Comparison of ENCODE assay signal across 1 cellular context in the genomic region with DNA sequence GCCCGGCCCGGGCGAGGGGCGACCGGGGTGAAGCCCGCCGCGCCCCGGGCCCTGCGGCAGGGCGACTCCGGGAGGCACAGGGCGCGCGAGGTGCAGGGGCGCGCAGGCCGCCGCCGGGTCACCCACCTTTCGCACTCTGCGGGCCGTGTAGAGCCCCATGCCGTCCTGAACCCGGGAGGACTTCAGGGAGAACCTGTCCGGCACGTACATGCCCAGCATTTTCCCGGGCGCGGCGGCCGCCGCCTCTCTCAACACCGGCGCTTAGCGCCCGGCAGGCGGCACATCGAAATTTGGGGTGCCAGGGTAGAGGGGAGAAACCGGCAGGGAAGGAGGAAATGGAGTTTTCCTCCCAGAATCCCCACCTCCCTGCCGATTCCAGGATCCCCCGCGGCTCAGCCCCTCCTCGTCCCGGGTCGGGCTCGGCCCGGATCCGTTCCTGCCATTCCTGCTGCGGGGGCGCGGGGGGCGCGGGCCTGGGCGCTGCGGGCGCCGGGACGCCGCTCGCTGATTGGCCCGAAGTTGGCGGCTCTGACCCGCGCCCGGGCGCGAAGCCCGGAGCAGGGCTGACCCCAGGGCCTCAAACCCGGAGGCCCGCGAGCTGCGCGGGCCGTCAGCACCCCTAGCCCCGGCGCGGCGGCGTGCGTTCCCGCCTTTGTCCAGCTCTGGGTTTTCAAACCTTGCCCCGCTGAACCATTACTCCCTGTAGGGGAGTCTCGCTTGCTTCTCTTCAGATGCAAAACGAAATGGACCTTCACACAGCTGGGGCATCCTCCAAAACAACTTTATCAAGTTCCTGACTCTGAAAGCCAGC.
TF ChIP-seq lines count a peak whose summit lies in the region.

A gene (minus strand): TSS at position 337 of the 811 bp plus-strand sequence. CDS start 118 bp downstream, at position 219.

TF ChIP-seq in HEK293, 187 proteins besides CTCF, POLR2A, EP300 and RAD21 (continued from another document):
- TF ChIP-seq, protein P1, sequence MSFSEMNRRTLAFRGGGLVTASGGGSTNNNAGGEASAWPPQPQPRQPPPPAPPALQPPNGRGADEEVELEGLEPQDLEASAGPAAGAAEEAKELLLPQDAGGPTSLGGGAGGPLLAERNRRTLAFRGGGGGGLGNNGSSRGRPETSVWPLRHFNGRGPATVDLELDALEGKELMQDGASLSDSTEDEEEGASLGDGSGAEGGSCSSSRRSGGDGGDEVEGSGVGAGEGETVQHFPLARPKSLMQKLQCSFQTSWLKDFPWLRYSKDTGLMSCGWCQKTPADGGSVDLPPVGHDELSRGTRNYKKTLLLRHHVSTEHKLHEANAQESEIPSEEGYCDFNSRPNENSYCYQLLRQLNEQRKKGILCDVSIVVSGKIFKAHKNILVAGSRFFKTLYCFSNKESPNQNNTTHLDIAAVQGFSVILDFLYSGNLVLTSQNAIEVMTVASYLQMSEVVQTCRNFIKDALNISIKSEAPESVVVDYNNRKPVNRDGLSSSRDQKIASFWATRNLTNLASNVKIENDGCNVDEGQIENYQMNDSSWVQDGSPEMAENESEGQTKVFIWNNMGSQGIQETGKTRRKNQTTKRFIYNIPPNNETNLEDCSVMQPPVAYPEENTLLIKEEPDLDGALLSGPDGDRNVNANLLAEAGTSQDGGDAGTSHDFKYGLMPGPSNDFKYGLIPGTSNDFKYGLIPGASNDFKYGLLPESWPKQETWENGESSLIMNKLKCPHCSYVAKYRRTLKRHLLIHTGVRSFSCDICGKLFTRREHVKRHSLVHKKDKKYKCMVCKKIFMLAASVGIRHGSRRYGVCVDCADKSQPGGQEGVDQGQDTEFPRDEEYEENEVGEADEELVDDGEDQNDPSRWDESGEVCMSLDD (tag by site-specific recombination; IDR thresholded peaks at IDR 0.05), result peak; percentile 85; the same call in 1 of the 2 replicates
- TF ChIP-seq ZNF266 (tag by site-specific recombination; IDR thresholded peaks at IDR 0.05; ENCODE audit: low read depth) (no peak), ZNF555 (tag by site-specific recombination; conservative IDR thresholded peaks at IDR 0.05) (no peak), SP2 (tag by site-specific recombination; IDR thresholded peaks at IDR 0.05) (no peak; the same call in 1 of the 2 replicates), ZNF19 (tag by site-specific recombination; IDR thresholded peaks at IDR 0.05; ENCODE audit: low read depth) (no peak), ZNF549 (tag by site-specific recombination; IDR thresholded peaks at IDR 0.05) (no peak), ZNF514 (tag by site-specific recombination; IDR thresholded peaks at IDR 0.05) (no peak), ZNF324 (tag by site-specific recombination; IDR thresholded peaks at IDR 0.05) (no peak), ZNF423 (tag by site-specific recombination; IDR thresholded peaks at IDR 0.05) (no peak), KLF10 (tag by site-specific recombination; IDR thresholded peaks at IDR 0.05) (no peak; the same call in 1 of the 2 replicates), ZNF664 (tag by site-specific recombination; IDR thresholded peaks at IDR 0.05) (no peak), ZBTB20 (tag by site-specific recombination; IDR thresholded peaks at IDR 0.05) (peak; percentile 84), ZNF701 (tag by site-specific recombination; IDR thresholded peaks at IDR 0.05) (no peak), ZNF654 (tag by site-specific recombination; IDR thresholded peaks at IDR 0.05; ENCODE audit: low read depth) (no peak), ZNF596 (tag by site-specific recombination; IDR thresholded peaks at IDR 0.05) (no peak), TCF7L2 (IDR thresholded peaks at IDR 0.05; ENCODE audit: borderline replicate concordance, low read depth, low read length) (no peak), KLF9 (tag by site-specific recombination; IDR thresholded peaks at IDR 0.05; ENCODE audit: low read depth) (no peak), ZNF473 (tag by site-specific recombination; IDR thresholded peaks at IDR 0.05) (no peak), ZBTB8A (tag by site-specific recombination; IDR thresholded peaks at IDR 0.05) (peak; percentile 98), ZNF157 (tag by site-specific recombination; IDR thresholded peaks at IDR 0.05) (no peak), ZNF76 (tag by site-specific recombination; IDR thresholded peaks at IDR 0.05; ENCODE audit: borderline replicate concordance, low read depth) (peak; percentile 73; the same call in 1 of the 2 replicates), ZNF239 (tag by site-specific recombination; IDR thresholded peaks at IDR 0.05) (no peak), ZNF777 (tag by site-specific recombination; IDR thresholded peaks at IDR 0.05; ENCODE audit: borderline replicate concordance) (no peak), YY1 (tag by site-specific recombination; IDR thresholded peaks at IDR 0.05) (no peak), ZNF629 (tag by site-specific recombination; IDR thresholded peaks at IDR 0.05) (no peak), HOXD13 (CRISPR knock-in tag; IDR thresholded peaks at IDR 0.05; ENCODE audit: borderline replicate concordance) (no peak), ZEB2 (tag by site-specific recombination; IDR thresholded peaks at IDR 0.05) (no peak), ZBTB17 (tag by site-specific recombination; IDR thresholded peaks at IDR 0.05) (no peak), ZNF600 (tag by site-specific recombination; IDR thresholded peaks at IDR 0.05) (no peak), OVOL3 (tag by site-specific recombination; IDR thresholded peaks at IDR 0.05) (no peak)
- TF ChIP-seq, protein P2, sequence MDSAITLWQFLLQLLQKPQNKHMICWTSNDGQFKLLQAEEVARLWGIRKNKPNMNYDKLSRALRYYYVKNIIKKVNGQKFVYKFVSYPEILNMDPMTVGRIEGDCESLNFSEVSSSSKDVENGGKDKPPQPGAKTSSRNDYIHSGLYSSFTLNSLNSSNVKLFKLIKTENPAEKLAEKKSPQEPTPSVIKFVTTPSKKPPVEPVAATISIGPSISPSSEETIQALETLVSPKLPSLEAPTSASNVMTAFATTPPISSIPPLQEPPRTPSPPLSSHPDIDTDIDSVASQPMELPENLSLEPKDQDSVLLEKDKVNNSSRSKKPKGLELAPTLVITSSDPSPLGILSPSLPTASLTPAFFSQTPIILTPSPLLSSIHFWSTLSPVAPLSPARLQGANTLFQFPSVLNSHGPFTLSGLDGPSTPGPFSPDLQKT (IDR thresholded peaks at IDR 0.05; ENCODE audit: borderline replicate concordance, low read depth, low read length), result no peak
- TF ChIP-seq, protein P3, sequence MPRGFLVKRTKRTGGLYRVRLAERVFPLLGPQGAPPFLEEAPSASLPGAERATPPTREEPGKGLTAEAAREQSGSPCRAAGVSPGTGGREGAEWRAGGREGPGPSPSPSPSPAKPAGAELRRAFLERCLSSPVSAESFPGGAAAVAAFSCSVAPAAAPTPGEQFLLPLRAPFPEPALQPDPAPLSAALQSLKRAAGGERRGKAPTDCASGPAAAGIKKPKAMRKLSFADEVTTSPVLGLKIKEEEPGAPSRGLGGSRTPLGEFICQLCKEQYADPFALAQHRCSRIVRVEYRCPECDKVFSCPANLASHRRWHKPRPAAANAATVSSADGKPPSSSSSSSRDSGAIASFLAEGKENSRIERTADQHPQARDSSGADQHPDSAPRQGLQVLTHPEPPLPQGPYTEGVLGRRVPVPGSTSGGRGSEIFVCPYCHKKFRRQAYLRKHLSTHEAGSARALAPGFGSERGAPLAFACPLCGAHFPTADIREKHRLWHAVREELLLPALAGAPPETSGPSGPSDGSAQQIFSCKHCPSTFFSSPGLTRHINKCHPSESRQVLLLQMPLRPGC (tag by site-specific recombination; IDR thresholded peaks at IDR 0.05), result no peak
- TF ChIP-seq, protein P4, sequence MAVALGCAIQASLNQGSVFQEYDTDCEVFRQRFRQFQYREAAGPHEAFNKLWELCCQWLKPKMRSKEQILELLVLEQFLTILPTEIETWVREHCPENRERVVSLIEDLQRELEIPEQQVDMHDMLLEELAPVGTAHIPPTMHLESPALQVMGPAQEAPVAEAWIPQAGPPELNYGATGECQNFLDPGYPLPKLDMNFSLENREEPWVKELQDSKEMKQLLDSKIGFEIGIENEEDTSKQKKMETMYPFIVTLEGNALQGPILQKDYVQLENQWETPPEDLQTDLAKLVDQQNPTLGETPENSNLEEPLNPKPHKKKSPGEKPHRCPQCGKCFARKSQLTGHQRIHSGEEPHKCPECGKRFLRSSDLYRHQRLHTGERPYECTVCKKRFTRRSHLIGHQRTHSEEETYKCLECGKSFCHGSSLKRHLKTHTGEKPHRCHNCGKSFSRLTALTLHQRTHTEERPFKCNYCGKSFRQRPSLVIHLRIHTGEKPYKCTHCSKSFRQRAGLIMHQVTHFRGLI (tag by site-specific recombination; IDR thresholded peaks at IDR 0.05), result no peak
- TF ChIP-seq, protein P5, sequence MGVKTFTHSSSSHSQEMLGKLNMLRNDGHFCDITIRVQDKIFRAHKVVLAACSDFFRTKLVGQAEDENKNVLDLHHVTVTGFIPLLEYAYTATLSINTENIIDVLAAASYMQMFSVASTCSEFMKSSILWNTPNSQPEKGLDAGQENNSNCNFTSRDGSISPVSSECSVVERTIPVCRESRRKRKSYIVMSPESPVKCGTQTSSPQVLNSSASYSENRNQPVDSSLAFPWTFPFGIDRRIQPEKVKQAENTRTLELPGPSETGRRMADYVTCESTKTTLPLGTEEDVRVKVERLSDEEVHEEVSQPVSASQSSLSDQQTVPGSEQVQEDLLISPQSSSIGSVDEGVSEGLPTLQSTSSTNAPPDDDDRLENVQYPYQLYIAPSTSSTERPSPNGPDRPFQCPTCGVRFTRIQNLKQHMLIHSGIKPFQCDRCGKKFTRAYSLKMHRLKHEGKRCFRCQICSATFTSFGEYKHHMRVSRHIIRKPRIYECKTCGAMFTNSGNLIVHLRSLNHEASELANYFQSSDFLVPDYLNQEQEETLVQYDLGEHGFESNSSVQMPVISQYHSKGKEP (tag by site-specific recombination; IDR thresholded peaks at IDR 0.05), result 0 out of 2 replicates have a peak, but pooled peaks have one; percentile 14
- TF ChIP-seq, protein P6, sequence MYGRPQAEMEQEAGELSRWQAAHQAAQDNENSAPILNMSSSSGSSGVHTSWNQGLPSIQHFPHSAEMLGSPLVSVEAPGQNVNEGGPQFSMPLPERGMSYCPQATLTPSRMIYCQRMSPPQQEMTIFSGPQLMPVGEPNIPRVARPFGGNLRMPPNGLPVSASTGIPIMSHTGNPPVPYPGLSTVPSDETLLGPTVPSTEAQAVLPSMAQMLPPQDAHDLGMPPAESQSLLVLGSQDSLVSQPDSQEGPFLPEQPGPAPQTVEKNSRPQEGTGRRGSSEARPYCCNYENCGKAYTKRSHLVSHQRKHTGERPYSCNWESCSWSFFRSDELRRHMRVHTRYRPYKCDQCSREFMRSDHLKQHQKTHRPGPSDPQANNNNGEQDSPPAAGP (tag by site-specific recombination; IDR thresholded peaks at IDR 0.05), result no peak
- TF ChIP-seq, protein P7, sequence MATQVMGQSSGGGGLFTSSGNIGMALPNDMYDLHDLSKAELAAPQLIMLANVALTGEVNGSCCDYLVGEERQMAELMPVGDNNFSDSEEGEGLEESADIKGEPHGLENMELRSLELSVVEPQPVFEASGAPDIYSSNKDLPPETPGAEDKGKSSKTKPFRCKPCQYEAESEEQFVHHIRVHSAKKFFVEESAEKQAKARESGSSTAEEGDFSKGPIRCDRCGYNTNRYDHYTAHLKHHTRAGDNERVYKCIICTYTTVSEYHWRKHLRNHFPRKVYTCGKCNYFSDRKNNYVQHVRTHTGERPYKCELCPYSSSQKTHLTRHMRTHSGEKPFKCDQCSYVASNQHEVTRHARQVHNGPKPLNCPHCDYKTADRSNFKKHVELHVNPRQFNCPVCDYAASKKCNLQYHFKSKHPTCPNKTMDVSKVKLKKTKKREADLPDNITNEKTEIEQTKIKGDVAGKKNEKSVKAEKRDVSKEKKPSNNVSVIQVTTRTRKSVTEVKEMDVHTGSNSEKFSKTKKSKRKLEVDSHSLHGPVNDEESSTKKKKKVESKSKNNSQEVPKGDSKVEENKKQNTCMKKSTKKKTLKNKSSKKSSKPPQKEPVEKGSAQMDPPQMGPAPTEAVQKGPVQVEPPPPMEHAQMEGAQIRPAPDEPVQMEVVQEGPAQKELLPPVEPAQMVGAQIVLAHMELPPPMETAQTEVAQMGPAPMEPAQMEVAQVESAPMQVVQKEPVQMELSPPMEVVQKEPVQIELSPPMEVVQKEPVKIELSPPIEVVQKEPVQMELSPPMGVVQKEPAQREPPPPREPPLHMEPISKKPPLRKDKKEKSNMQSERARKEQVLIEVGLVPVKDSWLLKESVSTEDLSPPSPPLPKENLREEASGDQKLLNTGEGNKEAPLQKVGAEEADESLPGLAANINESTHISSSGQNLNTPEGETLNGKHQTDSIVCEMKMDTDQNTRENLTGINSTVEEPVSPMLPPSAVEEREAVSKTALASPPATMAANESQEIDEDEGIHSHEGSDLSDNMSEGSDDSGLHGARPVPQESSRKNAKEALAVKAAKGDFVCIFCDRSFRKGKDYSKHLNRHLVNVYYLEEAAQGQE (tag by site-specific recombination; IDR thresholded peaks at IDR 0.05), result no peak
- TF ChIP-seq, protein P8, sequence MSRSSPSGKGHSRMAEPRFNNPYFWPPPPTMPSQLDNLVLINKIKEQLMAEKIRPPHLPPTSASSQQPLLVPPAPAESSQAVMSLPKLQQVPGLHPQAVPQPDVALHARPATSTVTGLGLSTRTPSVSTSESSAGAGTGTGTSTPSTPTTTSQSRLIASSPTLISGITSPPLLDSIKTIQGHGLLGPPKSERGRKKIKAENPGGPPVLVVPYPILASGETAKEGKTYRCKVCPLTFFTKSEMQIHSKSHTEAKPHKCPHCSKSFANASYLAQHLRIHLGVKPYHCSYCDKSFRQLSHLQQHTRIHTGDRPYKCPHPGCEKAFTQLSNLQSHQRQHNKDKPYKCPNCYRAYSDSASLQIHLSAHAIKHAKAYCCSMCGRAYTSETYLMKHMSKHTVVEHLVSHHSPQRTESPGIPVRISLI (tag by site-specific recombination; IDR thresholded peaks at IDR 0.05), result no peak
- TF ChIP-seq, protein P9, sequence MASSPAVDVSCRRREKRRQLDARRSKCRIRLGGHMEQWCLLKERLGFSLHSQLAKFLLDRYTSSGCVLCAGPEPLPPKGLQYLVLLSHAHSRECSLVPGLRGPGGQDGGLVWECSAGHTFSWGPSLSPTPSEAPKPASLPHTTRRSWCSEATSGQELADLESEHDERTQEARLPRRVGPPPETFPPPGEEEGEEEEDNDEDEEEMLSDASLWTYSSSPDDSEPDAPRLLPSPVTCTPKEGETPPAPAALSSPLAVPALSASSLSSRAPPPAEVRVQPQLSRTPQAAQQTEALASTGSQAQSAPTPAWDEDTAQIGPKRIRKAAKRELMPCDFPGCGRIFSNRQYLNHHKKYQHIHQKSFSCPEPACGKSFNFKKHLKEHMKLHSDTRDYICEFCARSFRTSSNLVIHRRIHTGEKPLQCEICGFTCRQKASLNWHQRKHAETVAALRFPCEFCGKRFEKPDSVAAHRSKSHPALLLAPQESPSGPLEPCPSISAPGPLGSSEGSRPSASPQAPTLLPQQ (tag by site-specific recombination; IDR thresholded peaks at IDR 0.05), result no peak
